In the genomic region with DNA sequence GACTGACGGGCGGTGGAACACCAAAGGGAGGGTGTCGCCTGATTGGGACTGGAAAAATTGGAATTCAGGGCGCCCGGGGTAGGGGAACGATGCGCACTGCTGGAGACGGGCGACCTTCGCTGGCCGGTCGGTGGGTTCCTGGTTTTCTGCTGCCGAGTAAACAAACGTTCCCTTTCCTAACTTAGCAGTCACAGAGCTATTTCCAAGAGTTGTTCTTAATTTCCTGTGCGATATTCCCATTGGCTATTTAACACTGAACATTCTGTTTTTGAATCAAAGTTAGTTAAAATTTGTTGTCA, we compare ENCODE assay signal across 8 cellular contexts. TPM values are rescaled to one million over a fixed set of nuclear protein-coding genes. Genes with fewer than 3 reads are reported as not detected.
A peak's percentile ranks its signal among the peaks of the same experiment; 100 is the strongest.
DNase-seq lines count a peak whose midpoint lies in the region; ATAC-seq and TF ChIP-seq lines count a peak whose summit lies in the region.

No MANE protein-coding gene starts in this region.

- TF ChIP-seq CTCF in left ventricle myocardium inferior (IDR thresholded peaks at IDR 0.05; ENCODE audit: borderline replicate concordance) (no peak), gastrocnemius medialis (IDR thresholded peaks at IDR 0.05 in 4 of 5, conservative IDR thresholded peaks at IDR 0.05 in 1 of 5) (no peak)

- H3K9me3 ChIP-seq in left ventricle myocardium inferior (replicated peaks) (no peaks in the 10 kb centered on the region), gastrocnemius medialis (no peaks in the 10 kb centered on the region)

- peaks cover 18% of the 10 kb centered on the region; the same call in 1 of the 2 replicates for H3K36me3 ChIP-seq in ACC112 (ENCODE audit: insufficient read depth, low read length)
- no peaks in the 10 kb centered on the region for H3K36me3 ChIP-seq in left ventricle myocardium inferior
- H3K36me3 ChIP-seq in gastrocnemius medialis = no peaks in the 10 kb centered on the region

- H3K36me3 Mint-ChIP-seq in activated CD8-positive, alpha-beta T cell treated with anti-CD3 and anti-CD28 coated beads, Interleukin-2, amount 10 ng/mL, durations not matched to agents 7 days and 5 days (ENCODE audit: low read depth) = peaks cover 20% of the 10 kb centered on the region

- DNase-seq in activated CD8-positive, alpha-beta T cell treated with anti-CD3 and anti-CD28 coated beads, Interleukin-2, amount 10 ng/mL, durations not matched to agents 7 days and 5 days = no peak
- peak; percentile 16 for DNase-seq in left ventricle myocardium inferior
- no peak for DNase-seq in gastrocnemius medialis
- DNase-seq in NCI-H1048 (lab: John Stamatoyannopoulos, UW) = no peak
- no peak for DNase-seq in NCI-H2227 treated with DMSO at 0.1 percent for 48 hours (lab: John Stamatoyannopoulos, UW)

- H3K4me3 ChIP-seq in ACC112 (ENCODE audit: low read depth, low read length) (peak overlapping the region; percentile 82), left ventricle myocardium inferior (peak overlapping the region; percentile 86), gastrocnemius medialis (peak overlapping the region; percentile 63 to 87 (median 70))

- H2AFZ ChIP-seq in ACC112 (ENCODE audit: low read length, unreplicated experiment) = peak overlapping the region; percentile 70

- no peaks in the 10 kb centered on the region for H3K27me3 ChIP-seq in ACC112 (ENCODE audit: insufficient read depth, low read length)
- H3K27me3 ChIP-seq in left ventricle myocardium inferior (ENCODE audit: low read depth) = no peaks in the 10 kb centered on the region
- peaks cover 0 to 19% (median 15%) of the 10 kb centered on the region in 3 donors for H3K27me3 ChIP-seq in gastrocnemius medialis

- peak overlapping the region; percentile 93 for H3K4me3 Mint-ChIP-seq in activated CD8-positive, alpha-beta T cell treated with anti-CD3 and anti-CD28 coated beads, Interleukin-2, amount 10 ng/mL, durations not matched to agents 7 days and 5 days

- H3K27ac Mint-ChIP-seq in activated CD8-positive, alpha-beta T cell treated with anti-CD3 and anti-CD28 coated beads, Interleukin-2, amount 10 ng/mL, durations not matched to agents 7 days and 5 days = peak overlapping the region; percentile 93

- peaks cover 12% of the 10 kb centered on the region for H3K4me1 ChIP-seq in ACC112 (ENCODE audit: control insufficient read depth, insufficient read depth, low read length, unreplicated experiment)
- H3K4me1 ChIP-seq in left ventricle myocardium inferior = peaks cover 25% of the 10 kb centered on the region
- H3K4me1 ChIP-seq in gastrocnemius medialis = peaks cover 6 to 10% of the 10 kb centered on the region in 2 donors

- ATAC-seq in GM18517 (IDR thresholded peaks at IDR 0.05; ENCODE audit: unreplicated experiment) (peak; percentile 17), HG03280 (IDR thresholded peaks at IDR 0.05; ENCODE audit: unreplicated experiment) (peak; percentile 8), gastrocnemius medialis (peak; percentile 27 to 34)
- peak; percentile 7 for ATAC-seq in activated CD8-positive, alpha-beta T cell treated with anti-CD3 and anti-CD28 coated beads, Interleukin-2, amount 10 ng/mL, durations not matched to agents 7 days and 5 days

- in situ Hi-C loops in gastrocnemius medialis (cut with MboI; ENCODE audit: low sequenced_read_pairs in 4 of 4) = no loop called here

- H3K27ac ChIP-seq in ACC112 (ENCODE audit: low read depth, low read length) (peak overlapping the region; percentile 33), left ventricle myocardium inferior (replicated peaks) (peak overlapping the region; percentile 66), gastrocnemius medialis (peak overlapping the region in 1 of 4 donors; percentile 52)

- CTCF ChIA-PET in activated CD8-positive, alpha-beta T cell treated with anti-CD3 and anti-CD28 coated beads, Interleukin-2, amount 10 ng/mL, durations not matched to agents 7 days and 5 days (lab: Charles Lee) = interaction anchor here (0.8 to 4.9 kb wide), 10 partner anchors 32 to 246 kb away, joined by 3 to 34 read pairs (median 4); partner anchors contain the start of gene POLI

- intact Hi-C loops in left ventricle myocardium inferior (cut with micrococcal nuclease) (no loop called here), gastrocnemius medialis (cut with DNase I; ENCODE audit: low total_unique reads) (loop anchor here (10.0 kb wide), 1 partner anchor 84 kb away; no protein-coding TSS in a partner anchor)

- H3K27me3 Mint-ChIP-seq in activated CD8-positive, alpha-beta T cell treated with anti-CD3 and anti-CD28 coated beads, Interleukin-2, amount 10 ng/mL, durations not matched to agents 7 days and 5 days (ENCODE audit: low read depth) = peaks cover 3% of the 10 kb centered on the region

- H3K9me3 Mint-ChIP-seq in activated CD8-positive, alpha-beta T cell treated with anti-CD3 and anti-CD28 coated beads, Interleukin-2, amount 10 ng/mL, durations not matched to agents 7 days and 5 days (ENCODE audit: insufficient read depth) = no peaks in the 10 kb centered on the region

- peaks cover 23% of the 10 kb centered on the region for H3K4me1 Mint-ChIP-seq in activated CD8-positive, alpha-beta T cell treated with anti-CD3 and anti-CD28 coated beads, Interleukin-2, amount 10 ng/mL, durations not matched to agents 7 days and 5 days (ENCODE audit: low read depth)

- POLR2A ChIA-PET in activated CD8-positive, alpha-beta T cell treated with anti-CD3 and anti-CD28 coated beads, Interleukin-2, amount 10 ng/mL, durations not matched to agents 7 days and 5 days (lab: Charles Lee) = interaction anchor here (1.0 to 3.2 kb wide), 4 partner anchors 31 to 135 kb away, joined by 5 to 33 read pairs (median 16); partner anchors contain the start of genes MBD2 and POLI

- peaks cover 18% of the 10 kb centered on the region for H3K79me2 ChIP-seq in ACC112 (ENCODE audit: control insufficient read depth, insufficient read depth, low read length, unreplicated experiment)

- TF ChIP-seq POLR2A in gastrocnemius medialis (IDR thresholded peaks at IDR 0.05) = no peak

RNA-seq across cellular contexts. Expression of gene C18orf54, which starts 0.7 kb away (rescaled TPM):
- 10 to 100 TPM; 10.9 to 11.9 TPM for total RNA-seq in activated CD8-positive, alpha-beta T cell treated with anti-CD3 and anti-CD28 coated beads, Interleukin-2, amount 10 ng/mL, durations not matched to agents 7 days and 5 days
- 1.4 TPM for total RNA-seq in left ventricle myocardium inferior
- total RNA-seq in gastrocnemius medialis = under 1 TPM in 3 of 4 donors, not detected in 1; 0.26 to 0.87 (median 0.44) TPM

RNA-seq across cellular contexts. Expression of gene STARD6, which starts 0.8 kb away (rescaled TPM):
- not detected for total RNA-seq in activated CD8-positive, alpha-beta T cell treated with anti-CD3 and anti-CD28 coated beads, Interleukin-2, amount 10 ng/mL, durations not matched to agents 7 days and 5 days
- total RNA-seq in left ventricle myocardium inferior (not detected), gastrocnemius medialis (not detected)
